ENCODE assay signal across 25 cellular contexts in the genomic region with DNA sequence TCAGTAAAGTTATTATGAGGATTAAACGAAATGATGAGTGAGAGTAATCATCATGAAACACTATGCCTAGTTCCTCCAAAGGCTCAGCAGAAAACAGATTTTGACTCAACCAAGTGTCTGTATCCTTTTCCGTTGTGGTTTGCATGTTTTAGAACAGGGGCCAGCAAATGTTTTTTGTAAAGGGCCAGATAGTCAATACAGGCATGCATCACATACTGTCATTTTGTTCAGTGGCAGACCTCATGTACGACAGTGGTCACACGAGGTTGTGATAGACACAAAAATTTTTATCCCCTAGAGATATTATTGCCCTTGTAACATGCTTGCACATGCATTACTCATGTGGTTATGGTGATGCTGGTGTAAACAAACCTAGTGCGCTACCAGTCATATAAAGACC.
"Had no signal": no experiment of that assay in that cellular context is flagged by ENCODE, and none has a peak within 500 bp of the region (broad histone marks: within the 10 kb centered on the region; RNA-seq: fewer than 3 reads in every experiment).

No MANE protein-coding gene starts in this region.

- H3K9me3 ChIP-seq: adrenal gland, body of pancreas, esophagus squamous epithelium, left lung, mucosa of descending colon, spleen, upper lobe of left lung, vagina had no signal

- H3K27me3 ChIP-seq: adrenal gland, body of pancreas, left lung, upper lobe of left lung, vagina had no signal

- ATAC-seq: body of pancreas, left lung, mucosa of descending colon, right cardiac atrium had no signal

- H3K27ac ChIP-seq: adrenal gland, body of pancreas, epithelial cell of prostate, esophagus squamous epithelium, left lung, spleen, upper lobe of left lung, vagina, VCaP had no signal

- H3K4me3 Mint-ChIP-seq: activated naive CD4-positive, alpha-beta T cell treated with anti-CD3 and anti-CD28 coated beads for 36 hours; activated naive CD8-positive, alpha-beta T cell treated with anti-CD3 and anti-CD28 coated beads for 36 hours; activated T-helper 1 cell treated with anti-CD3 and anti-CD28 coated beads, Interleukin-12 subunit alpha, Interleukin-12 subunit beta, Interleukin-2, Interleukin-4 antibody, amounts not matched to agents 30 ng/mL and 10 ng/mL and 1 ng/mL, durations not matched to agents 14 hours and 24 hours and 36 hours; natural killer cell treated with Interleukin-12 subunit alpha and Interleukin-12 subunit beta and Interleukin-15 and Interleukin-18, amount 100 ng/mL, for 72 hours; stimulated activated naive CD8-positive, alpha-beta T cell treated with anti-CD3 and anti-CD28 coated beads, Interleukin-15, Interleukin-2, amounts not matched to agents 100 ng/mL and 50 ng/mL, for 24 hours had no signal

- H3K36me3 ChIP-seq: adrenal gland, esophagus squamous epithelium, left lung, spleen, upper lobe of left lung, vagina had no signal

- H3K4me1 ChIP-seq: adrenal gland, esophagus squamous epithelium, vagina had no signal

- DNase-seq: activated CD4-positive, alpha-beta T cell treated with anti-CD3 and anti-CD28 coated beads for 4 hours; activated CD4-positive, alpha-beta T cell treated with anti-CD3 and anti-CD28 coated beads, Interleukin-2, amount 50 U/mL, for 4 hours; activated effector memory CD4-positive, alpha-beta T cell treated with anti-CD3 and anti-CD28 coated beads, Interleukin-2, amount 50 U/mL, for 16 hours; activated naive CD4-positive, alpha-beta T cell treated with anti-CD3 and anti-CD28 coated beads for 36 hours; activated naive CD8-positive, alpha-beta T cell treated with anti-CD3 and anti-CD28 coated beads for 36 hours; activated T-cell treated with anti-CD3 and anti-CD28 coated beads for 4 hours; adrenal gland; aorta; body of pancreas; dermis blood vessel endothelial cell; effector CD4-positive, alpha-beta T cell; esophagus squamous epithelium; foreskin melanocyte; left lung; mucosa of descending colon; right cardiac atrium; spleen; upper lobe of left lung had no signal

- H3K36me3 Mint-ChIP-seq: activated naive CD8-positive, alpha-beta T cell treated with anti-CD3 and anti-CD28 coated beads for 36 hours; natural killer cell treated with Interleukin-12 subunit alpha and Interleukin-12 subunit beta and Interleukin-15 and Interleukin-18, amount 100 ng/mL, for 72 hours had no signal

- H3K4me3 ChIP-seq: adrenal gland, body of pancreas, esophagus squamous epithelium, left lung, lung, mucosa of descending colon, spleen, upper lobe of left lung, vagina had no signal

- H3K27ac Mint-ChIP-seq: activated naive CD4-positive, alpha-beta T cell treated with anti-CD3 and anti-CD28 coated beads for 36 hours; activated naive CD8-positive, alpha-beta T cell treated with anti-CD3 and anti-CD28 coated beads for 36 hours; activated T-helper 1 cell treated with anti-CD3 and anti-CD28 coated beads, Interleukin-12 subunit alpha, Interleukin-12 subunit beta, Interleukin-2, Interleukin-4 antibody, amounts not matched to agents 30 ng/mL and 10 ng/mL and 1 ng/mL, durations not matched to agents 14 hours and 24 hours and 36 hours; natural killer cell treated with Interleukin-12 subunit alpha and Interleukin-12 subunit beta and Interleukin-15 and Interleukin-18, amount 100 ng/mL, for 72 hours; stimulated activated naive CD8-positive, alpha-beta T cell treated with anti-CD3 and anti-CD28 coated beads, Interleukin-15, Interleukin-2, amounts not matched to agents 100 ng/mL and 50 ng/mL, for 24 hours had no signal

- H3K9me3 Mint-ChIP-seq: activated naive CD4-positive, alpha-beta T cell treated with anti-CD3 and anti-CD28 coated beads for 36 hours; activated naive CD8-positive, alpha-beta T cell treated with anti-CD3 and anti-CD28 coated beads for 36 hours; activated T-helper 1 cell treated with anti-CD3 and anti-CD28 coated beads, Interleukin-12 subunit alpha, Interleukin-12 subunit beta, Interleukin-2, Interleukin-4 antibody, amounts not matched to agents 30 ng/mL and 10 ng/mL and 1 ng/mL, durations not matched to agents 14 hours and 24 hours and 36 hours; natural killer cell treated with Interleukin-12 subunit alpha and Interleukin-12 subunit beta and Interleukin-15 and Interleukin-18, amount 100 ng/mL, for 72 hours; stimulated activated naive CD8-positive, alpha-beta T cell treated with anti-CD3 and anti-CD28 coated beads, Interleukin-15, Interleukin-2, amounts not matched to agents 100 ng/mL and 50 ng/mL, for 24 hours had no signal

- H3K4me1 Mint-ChIP-seq: activated naive CD8-positive, alpha-beta T cell treated with anti-CD3 and anti-CD28 coated beads for 36 hours had no signal
